In genomic region chr2:232363784-232364615, GRCh38 we compare ENCODE assay signal across 10 cellular contexts. TPM values are rescaled to one million over a fixed set of nuclear protein-coding genes. Genes with fewer than 3 reads are reported as not detected.
DNase-seq lines count a peak whose midpoint lies in the region; ATAC-seq and TF ChIP-seq lines count a peak whose summit lies in the region.
"Had no signal": no experiment of that assay in that cellular context is flagged by ENCODE, and none has a peak within 500 bp of the region (broad histone marks: within the 10 kb centered on the region; RNA-seq: fewer than 3 reads in every experiment).

No MANE protein-coding gene starts in this region.

- intact Hi-C loops in cardiac septum (cut with DNase I): no loop called here

- TF ChIP-seq POLR2A in erythroblast (IDR thresholded peaks at IDR 0.05; ENCODE audit: low read length): no peak

- no peaks in the 10 kb centered on the region for H3K36me3 Mint-ChIP-seq in activated naive CD8-positive, alpha-beta T cell treated with anti-CD3 and anti-CD28 coated beads, Interleukin-2, amount 10 ng/mL, durations not matched to agents 7 days and 5 days

- H3K36me3 ChIP-seq in neutrophil: no peaks in the 10 kb centered on the region

- no peaks in the 10 kb centered on the region for H3K9me3 Mint-ChIP-seq in activated naive CD8-positive, alpha-beta T cell treated with anti-CD3 and anti-CD28 coated beads, Interleukin-2, amount 10 ng/mL, durations not matched to agents 7 days and 5 days

- no peaks in the 10 kb centered on the region for H3K27me3 Mint-ChIP-seq in activated naive CD8-positive, alpha-beta T cell treated with anti-CD3 and anti-CD28 coated beads, Interleukin-2, amount 10 ng/mL, durations not matched to agents 7 days and 5 days

- no peak overlapping the region for H3K27ac ChIP-seq in neutrophil

- peaks cover 19% of the 10 kb centered on the region for H3K4me1 Mint-ChIP-seq in activated naive CD8-positive, alpha-beta T cell treated with anti-CD3 and anti-CD28 coated beads, Interleukin-2, amount 10 ng/mL, durations not matched to agents 7 days and 5 days

- peak overlapping the region; percentile 25 for H3K4me3 ChIP-seq in Jurkat, Clone E6-1 (ENCODE audit: low read length)
- H3K4me3 ChIP-seq in neutrophil (ENCODE audit: low read depth in 1 of 2, low read length in 1 of 2): peak overlapping the region; percentile 5 to 25
- H3K4me3 ChIP-seq: PC-9 had no signal

- H3K4me3 Mint-ChIP-seq in activated naive CD8-positive, alpha-beta T cell treated with anti-CD3 and anti-CD28 coated beads, Interleukin-2, amount 10 ng/mL, durations not matched to agents 7 days and 5 days: peak overlapping the region; percentile 88

- ATAC-seq in activated naive CD8-positive, alpha-beta T cell treated with anti-CD3 and anti-CD28 coated beads, Interleukin-2, amount 10 ng/mL, durations not matched to agents 7 days and 5 days (ENCODE audit: low read depth): peak; percentile 76

- H3K27ac Mint-ChIP-seq in activated naive CD8-positive, alpha-beta T cell treated with anti-CD3 and anti-CD28 coated beads, Interleukin-2, amount 10 ng/mL, durations not matched to agents 7 days and 5 days: peak overlapping the region; percentile 98

- POLR2A ChIA-PET in activated naive CD8-positive, alpha-beta T cell treated with anti-CD3 and anti-CD28 coated beads, Interleukin-2, amount 10 ng/mL, durations not matched to agents 7 days and 5 days (lab: Charles Lee): interaction anchor here (0.6 to 1.1 kb wide), 3 partner anchors 48 to 437 kb away, joined by 3 to 5 read pairs (median 4); no protein-coding TSS in a partner anchor

- no peak for TF ChIP-seq CTCF in neutrophil (IDR thresholded peaks at IDR 0.05)

- peaks cover 4 to 5% of the 10 kb centered on the region in 2 experiments for H3K4me1 ChIP-seq in neutrophil (ENCODE audit: control insufficient read depth in 1 of 2, insufficient read depth in 1 of 2, low read depth in 1 of 2, low read length in 1 of 2)

- H3K27me3 ChIP-seq in neutrophil: peaks cover 15% of the 10 kb centered on the region

- no peaks in the 10 kb centered on the region for H3K9me3 ChIP-seq in neutrophil

- DNase-seq in GDM1 (lab: John Stamatoyannopoulos, UW) (peak; percentile 11), erythroblast (lab: John Stamatoyannopoulos, UW) (no peak), cardiac septum (ENCODE audit: low spot score) (no peak), AML-193 (lab: John Stamatoyannopoulos, UW) (no peak)
- peak; percentile 74 for DNase-seq in Jurkat, Clone E6-1 (ENCODE audit: low read depth, low spot score)
- DNase-seq in activated naive CD8-positive, alpha-beta T cell treated with anti-CD3 and anti-CD28 coated beads, Interleukin-2, amount 10 ng/mL, durations not matched to agents 7 days and 5 days: peak; percentile 72
- no peak for DNase-seq in NK-92 treated with Interleukin-12 subunit alpha and Interleukin-12 subunit beta, amount 100 ng/mL, for 24 hours (lab: John Stamatoyannopoulos, UW)
- DNase-seq: PC-9 had no signal

RNA-seq across cellular contexts. Expression of gene ALPP, which starts 14.6 kb away (rescaled TPM):
- polyA plus RNA-seq in Jurkat, Clone E6-1 (2012; ENCODE audit: insufficient read depth, insufficient read length): not detected
- total RNA-seq in activated naive CD8-positive, alpha-beta T cell treated with anti-CD3 and anti-CD28 coated beads, Interleukin-2, amount 10 ng/mL, durations not matched to agents 7 days and 5 days: not detected
- total RNA-seq in cardiac septum: not detected
- total RNA-seq: aorta had no signal
- polyA plus RNA-seq: aorta had no signal

RNA-seq across cellular contexts. Expression of gene ALPG, which starts 42.6 kb away (rescaled TPM):
- not detected for polyA plus RNA-seq in Jurkat, Clone E6-1 (2012; ENCODE audit: insufficient read depth, insufficient read length)
- total RNA-seq in activated naive CD8-positive, alpha-beta T cell treated with anti-CD3 and anti-CD28 coated beads, Interleukin-2, amount 10 ng/mL, durations not matched to agents 7 days and 5 days: not detected
- total RNA-seq in cardiac septum: not detected
- total RNA-seq: aorta had no signal
- polyA plus RNA-seq: aorta had no signal

Comparison
In these comparisons a context has a peak if more than half of its experiments do, and no peak if none do; other contexts are left out.
1. DNase-seq: peak in GDM1 (single experiment), Jurkat, Clone E6-1 (single experiment) and activated naive CD8-positive, alpha-beta T cell treated with anti-CD3 and anti-CD28 coated beads, Interleukin-2, amount 10 ng/mL, durations not matched to agents 7 days and 5 days (single experiment); none in NK-92 treated with Interleukin-12 subunit alpha and Interleukin-12 subunit beta, amount 100 ng/mL, for 24 hours (single experiment), erythroblast (0 of 2), cardiac septum (single experiment) and AML-193 (0 of 2).